6 cellular contexts compared by ENCODE assay signal in genomic region chr6:91631227-91631626, GRCh38.
"Had no signal": no experiment of that assay in that cellular context is flagged by ENCODE, and none has a peak within 500 bp of the region (broad histone marks: within the 10 kb centered on the region; RNA-seq: fewer than 3 reads in every experiment).

No MANE protein-coding gene starts in this region.

- FAIRE-seq: HepG2, HTR-8/SVneo, K562 had no signal

- H3K27ac ChIP-seq: HL-60 had no signal

- DNase-seq: IMR-90, KBM-7 had no signal

- H3K4me3 ChIP-seq: K562 had no signal
